In genomic region chr4:3533421-3533820, GRCh38 we compare ENCODE assay signal across 18 cellular contexts. TPM values are rescaled to one million over a fixed set of nuclear protein-coding genes. Genes with fewer than 3 reads are reported as not detected.
DNase-seq lines count a peak whose midpoint lies in the region; ATAC-seq and TF ChIP-seq lines count a peak whose summit lies in the region.
"Had no signal": no experiment of that assay in that cellular context is flagged by ENCODE, and none has a peak within 500 bp of the region (broad histone marks: within the 10 kb centered on the region; RNA-seq: fewer than 3 reads in every experiment).

No MANE protein-coding gene starts in this region.

- H3K27me3 ChIP-seq in CD4-positive, CD25-positive, alpha-beta regulatory T cell (ENCODE audit: control insufficient read depth, insufficient read depth, low read length): no peaks in the 10 kb centered on the region
- H3K27me3 ChIP-seq in CD4-positive, alpha-beta memory T cell (ENCODE audit: insufficient read depth, low read length): no peaks in the 10 kb centered on the region
- H3K27me3 ChIP-seq: ascending aorta, hepatocyte had no signal

- no peak overlapping the region for H3K27ac Mint-ChIP-seq in CD4-positive, CD25-positive, alpha-beta regulatory T cell
- peak overlapping the region in 5 of 7 donors; percentile 0 to 90 (median 65) for H3K27ac Mint-ChIP-seq in CD4-positive, alpha-beta memory T cell
- H3K27ac Mint-ChIP-seq in activated naive CD8-positive, alpha-beta T cell treated with anti-CD3 and anti-CD28 coated beads for 36 hours: no peak overlapping the region
- no peak overlapping the region for H3K27ac Mint-ChIP-seq in natural killer cell

- H3K9me3 Mint-ChIP-seq in CD4-positive, CD25-positive, alpha-beta regulatory T cell: peaks cover 0 to 7% (median 0%) of the 10 kb centered on the region in 7 donors
- peaks cover 0 to 12% (median 4%) of the 10 kb centered on the region in 8 donors for H3K9me3 Mint-ChIP-seq in CD4-positive, alpha-beta memory T cell
- H3K9me3 Mint-ChIP-seq in activated naive CD8-positive, alpha-beta T cell treated with anti-CD3 and anti-CD28 coated beads for 36 hours: no peaks in the 10 kb centered on the region
- peaks cover 0 to 2% of the 10 kb centered on the region in 2 donors for H3K9me3 Mint-ChIP-seq in natural killer cell

- peaks cover 5% of the 10 kb centered on the region for H3K36me3 ChIP-seq in CD4-positive, CD25-positive, alpha-beta regulatory T cell (ENCODE audit: control insufficient read depth, insufficient read depth, low read length)
- H3K36me3 ChIP-seq in CD4-positive, alpha-beta memory T cell (ENCODE audit: insufficient read depth, low read length): peaks cover 8% of the 10 kb centered on the region
- H3K36me3 ChIP-seq: prostate gland, thoracic aorta had no signal

- TF ChIP-seq CTCF in natural killer cell (IDR thresholded peaks at IDR 0.05) (no peak), coronary artery (IDR thresholded peaks at IDR 0.05) (no peak)

- H3K27me3 Mint-ChIP-seq in CD4-positive, CD25-positive, alpha-beta regulatory T cell: no peaks in the 10 kb centered on the region
- H3K27me3 Mint-ChIP-seq in CD4-positive, alpha-beta memory T cell: peaks cover 4 to 6% of the 10 kb centered on the region in 2 donors
- H3K27me3 Mint-ChIP-seq in activated naive CD8-positive, alpha-beta T cell treated with anti-CD3 and anti-CD28 coated beads for 36 hours: no peaks in the 10 kb centered on the region
- peaks cover 5 to 11% of the 10 kb centered on the region in 2 donors for H3K27me3 Mint-ChIP-seq in natural killer cell (ENCODE audit: low read depth in 2 of 2)

- no peak for DNase-seq in CD4-positive, CD25-positive, alpha-beta regulatory T cell
- no peak for DNase-seq in CD4-positive, alpha-beta memory T cell
- DNase-seq in activated naive CD8-positive, alpha-beta T cell treated with anti-CD3 and anti-CD28 coated beads for 36 hours: no peak
- DNase-seq in natural killer cell: no peak
- DNase-seq in NCI-H69 (lab: John Stamatoyannopoulos, UW): no peak
- DNase-seq in GDM1 (lab: John Stamatoyannopoulos, UW): no peak
- DNase-seq in coronary artery (ENCODE audit: low spot score): no peak
- DNase-seq: GF-D8; NCI-H1092; NCI-H2081 treated with DMSO at 0.1 percent for 48 hours; NCI-H526 treated with DMSO at 0.1 percent for 48 hours; SIG-M5; stimulated activated CD4-positive, alpha-beta T cell treated with anti-CD3 and anti-CD28 coated beads, Interleukin-4, amount 100 ng/mL, for 4 hours had no signal

- no peak overlapping the region for H3K27ac ChIP-seq in CD4-positive, CD25-positive, alpha-beta regulatory T cell (ENCODE audit: insufficient read depth, low read length, poor library complexity, severe bottlenecking)
- H3K27ac ChIP-seq in CD4-positive, alpha-beta memory T cell (ENCODE audit: low read depth, low read length): no peak overlapping the region
- H3K27ac ChIP-seq in coronary artery: no peak overlapping the region
- H3K27ac ChIP-seq: ascending aorta, hepatocyte, KMS-11, prostate gland had no signal

- H3K36me3 Mint-ChIP-seq in CD4-positive, CD25-positive, alpha-beta regulatory T cell: peaks cover 4% of the 10 kb centered on the region
- peaks cover 0 to 15% of the 10 kb centered on the region in 2 donors for H3K36me3 Mint-ChIP-seq in CD4-positive, alpha-beta memory T cell
- H3K36me3 Mint-ChIP-seq in activated naive CD8-positive, alpha-beta T cell treated with anti-CD3 and anti-CD28 coated beads for 36 hours: no peaks in the 10 kb centered on the region
- H3K36me3 Mint-ChIP-seq in natural killer cell: peaks cover 7% of the 10 kb centered on the region

- ATAC-seq in CD4-positive, CD25-positive, alpha-beta regulatory T cell (ENCODE audit: low read depth in 2 of 2): no peak
- ATAC-seq in natural killer cell: no peak

- POLR2A ChIA-PET in CD4-positive, alpha-beta memory T cell (lab: Charles Lee; ENCODE audit: partially characterized antibody): no interaction called here

- peak overlapping the region; percentile 67 to 91 (median 78) for H3K4me3 Mint-ChIP-seq in CD4-positive, CD25-positive, alpha-beta regulatory T cell
- peak overlapping the region; percentile 58 to 82 (median 68) for H3K4me3 Mint-ChIP-seq in CD4-positive, alpha-beta memory T cell
- peak overlapping the region; percentile 24 for H3K4me3 Mint-ChIP-seq in activated naive CD8-positive, alpha-beta T cell treated with anti-CD3 and anti-CD28 coated beads for 36 hours
- peak overlapping the region; percentile 62 for H3K4me3 Mint-ChIP-seq in natural killer cell

- H3K4me1 Mint-ChIP-seq in CD4-positive, CD25-positive, alpha-beta regulatory T cell: peaks cover 5 to 38% (median 19%) of the 10 kb centered on the region in 4 donors
- peaks cover 19 to 48% (median 28%) of the 10 kb centered on the region in 4 donors for H3K4me1 Mint-ChIP-seq in CD4-positive, alpha-beta memory T cell
- H3K4me1 Mint-ChIP-seq in activated naive CD8-positive, alpha-beta T cell treated with anti-CD3 and anti-CD28 coated beads for 36 hours: peaks cover 18% of the 10 kb centered on the region
- H3K4me1 Mint-ChIP-seq in natural killer cell: peaks cover 17 to 34% of the 10 kb centered on the region in 2 donors

- no peaks in the 10 kb centered on the region for H3K9me3 ChIP-seq in CD4-positive, CD25-positive, alpha-beta regulatory T cell (ENCODE audit: control insufficient read depth in 2 of 2, low read length in 2 of 2)
- no peaks in the 10 kb centered on the region for H3K9me3 ChIP-seq in CD4-positive, alpha-beta memory T cell (ENCODE audit: control insufficient read depth in 1 of 2, low read length in 2 of 2)
- H3K9me3 ChIP-seq: ascending aorta, prostate gland, thoracic aorta had no signal

- intact Hi-C loops in CD4-positive, alpha-beta memory T cell (cut with micrococcal nuclease): no loop called here
- intact Hi-C loops in natural killer cell (cut with micrococcal nuclease): no loop called here

- H3K4me1 ChIP-seq in CD4-positive, CD25-positive, alpha-beta regulatory T cell (ENCODE audit: control insufficient read depth, insufficient read depth, low read length, poor library complexity, severe bottlenecking): peaks cover 24% of the 10 kb centered on the region
- peaks cover 31% of the 10 kb centered on the region for H3K4me1 ChIP-seq in CD4-positive, alpha-beta memory T cell (ENCODE audit: insufficient read depth, low read length)

- CTCF ChIA-PET in CD4-positive, alpha-beta memory T cell (lab: Charles Lee; ENCODE audit: partially characterized antibody): no interaction called here

- H3K4me3 ChIP-seq in CD4-positive, CD25-positive, alpha-beta regulatory T cell (ENCODE audit: low read depth, low read length): no peak overlapping the region
- H3K4me3 ChIP-seq in CD4-positive, alpha-beta memory T cell (ENCODE audit: low read length in 2 of 2): no peak overlapping the region
- no peak overlapping the region for H3K4me3 ChIP-seq in coronary artery
- H3K4me3 ChIP-seq: hepatocyte had no signal

RNA-seq across cellular contexts. Expression of gene LRPAP1, which starts 1.2 kb away (rescaled TPM):
- total RNA-seq in CD4-positive, CD25-positive, alpha-beta regulatory T cell: 99.2 TPM
- 100 to 1,000 TPM in 1 of 4 donors, 10 to 100 TPM in 3; 78.4 to 111 (median 95.1) TPM for polyA plus RNA-seq in CD4-positive, CD25-positive, alpha-beta regulatory T cell
- total RNA-seq in CD4-positive, alpha-beta memory T cell: 10 to 100 TPM; 84.7 to 87.1 TPM
- 100 to 1,000 TPM in 1 of 2 donors, 10 to 100 TPM in 1; 95.1 to 122 TPM for polyA plus RNA-seq in CD4-positive, alpha-beta memory T cell
- total RNA-seq in activated naive CD8-positive, alpha-beta T cell treated with anti-CD3 and anti-CD28 coated beads for 36 hours: 10 to 100 TPM; 58.2 to 61.2 TPM
- 10 to 100 TPM; 85.4 to 93.4 (median 87.3) TPM for total RNA-seq in natural killer cell

Comparison
In these comparisons a context has a peak if more than half of its experiments do, and no peak if none do; other contexts are left out.
1. H3K27ac Mint-ChIP-seq: peak in CD4-positive, alpha-beta memory T cell (5 of 7); none in CD4-positive, CD25-positive, alpha-beta regulatory T cell (0 of 3), activated naive CD8-positive, alpha-beta T cell treated with anti-CD3 and anti-CD28 coated beads for 36 hours (single experiment) and natural killer cell (0 of 2).
2. H3K4me3 Mint-ChIP-seq: peak in every context shown above with its lines; median percentile 78 in CD4-positive, CD25-positive, alpha-beta regulatory T cell; 68 in CD4-positive, alpha-beta memory T cell; 62 in natural killer cell; 24 in activated naive CD8-positive, alpha-beta T cell treated with anti-CD3 and anti-CD28 coated beads for 36 hours.